In genomic region chr5:178205010-178205748, GRCh38 we compare ENCODE assay signal across 1 cellular context.
A peak's percentile ranks its signal among the peaks of the same experiment; 100 is the strongest.
TF ChIP-seq lines count a peak whose summit lies in the region.

No MANE protein-coding gene starts in this region.

TF ChIP-seq in HepG2, 621 proteins besides CTCF, POLR2A, EP300 and RAD21 (continues in another document):
- TF ChIP-seq KDM5B (CRISPR knock-in tag; IDR thresholded peaks at IDR 0.05; ENCODE audit: borderline replicate concordance) (no peak), ZSCAN12 (CRISPR knock-in tag; IDR thresholded peaks at IDR 0.05) (no peak), AGO2 (optimal IDR thresholded peaks at IDR 0.05; ENCODE audit: low read depth, low read length) (peak; percentile 83), SP5 (CRISPR knock-in tag; IDR thresholded peaks at IDR 0.05; ENCODE audit: borderline replicate concordance, low read depth) (peak; percentile 28; the same call in 1 of the 2 replicates), TP53 (CRISPR knock-in tag; conservative IDR thresholded peaks at IDR 0.05) (no peak), CAMTA2 (CRISPR knock-in tag; IDR thresholded peaks at IDR 0.05; ENCODE audit: borderline replicate concordance) (0 out of 2 replicates have a peak, but pooled peaks have one; percentile 49), ZFP37 (CRISPR knock-in tag; IDR thresholded peaks at IDR 0.05; ENCODE audit: borderline replicate concordance) (0 out of 2 replicates have a peak, but pooled peaks have one; percentile 24), FOXC1 (CRISPR knock-in tag; IDR thresholded peaks at IDR 0.05; ENCODE audit: borderline replicate concordance) (no peak), ETV5 (CRISPR knock-in tag; IDR thresholded peaks at IDR 0.05; ENCODE audit: borderline replicate concordance) (no peak), HNF4G (IDR thresholded peaks at IDR 0.05; ENCODE audit: borderline replicate concordance, low read depth, low read length) (no peak), HNF4G (CRISPR knock-in tag; IDR thresholded peaks at IDR 0.05; ENCODE audit: borderline replicate concordance, low read depth) (no peak), ZNF143 (CRISPR knock-in tag; IDR thresholded peaks at IDR 0.05) (no peak), AKAP8 (CRISPR knock-in tag; IDR thresholded peaks at IDR 0.05) (peak; percentile 64; the same call in 1 of the 2 replicates), ZNF441 (CRISPR knock-in tag; IDR thresholded peaks at IDR 0.05; ENCODE audit: borderline replicate concordance) (peak; percentile 61), NBN (conservative IDR thresholded peaks at IDR 0.05) (no peak), HNRNPLL (IDR thresholded peaks at IDR 0.05; ENCODE audit: low read depth, low read length, poor library complexity, severe bottlenecking) (peak; percentile 41), MAZ (IDR thresholded peaks at IDR 0.05; ENCODE audit: borderline replicate concordance, low read depth, low read length) (peak; percentile 51; the same call in 1 of the 2 replicates), MAZ (CRISPR knock-in tag; IDR thresholded peaks at IDR 0.05; ENCODE audit: low read depth) (no peak), SYNCRIP (IDR thresholded peaks at IDR 0.05; ENCODE audit: insufficient read depth, low read depth, low read length) (no peak), ZNF530 (CRISPR knock-in tag; IDR thresholded peaks at IDR 0.05; ENCODE audit: low read depth) (no peak), ARHGAP35 (CRISPR knock-in tag; IDR thresholded peaks at IDR 0.05; ENCODE audit: borderline replicate concordance) (no peak), ZC3H13 (CRISPR knock-in tag; IDR thresholded peaks at IDR 0.05) (peak; percentile 60; the same call in 1 of the 2 replicates), FOXK2 (IDR thresholded peaks at IDR 0.05) (no peak), ZEB1 (IDR thresholded peaks at IDR 0.05; ENCODE audit: insufficient replicate concordance, low read depth) (no peak), NFKB2 (CRISPR knock-in tag; IDR thresholded peaks at IDR 0.05; ENCODE audit: borderline replicate concordance) (no peak), BHLHE40 (IDR thresholded peaks at IDR 0.05; ENCODE audit: low read length) (no peak), ZNF281 (CRISPR knock-in tag; IDR thresholded peaks at IDR 0.05; ENCODE audit: borderline replicate concordance) (peak; percentile 55), RERE (CRISPR knock-in tag; IDR thresholded peaks at IDR 0.05; ENCODE audit: low read depth) (no peak), NRL (CRISPR knock-in tag; IDR thresholded peaks at IDR 0.05; ENCODE audit: borderline replicate concordance) (no peak), MED13 (CRISPR knock-in tag; IDR thresholded peaks at IDR 0.05) (no peak), ZNF296 (CRISPR knock-in tag; conservative IDR thresholded peaks at IDR 0.05) (no peak), ZNF44 (CRISPR knock-in tag; IDR thresholded peaks at IDR 0.05) (no peak), ADNP (CRISPR knock-in tag; IDR thresholded peaks at IDR 0.05) (no peak), SIN3A (IDR thresholded peaks at IDR 0.05; ENCODE audit: borderline replicate concordance, low read depth, low read length) (peak; percentile 75; the same call in 1 of the 2 replicates), RBAK (CRISPR knock-in tag; IDR thresholded peaks at IDR 0.05) (no peak), KDM5A (IDR thresholded peaks at IDR 0.05; ENCODE audit: borderline replicate concordance, low read length) (peak; percentile 22; the same call in 1 of the 2 replicates), KDM2A (CRISPR knock-in tag; IDR thresholded peaks at IDR 0.05; ENCODE audit: borderline replicate concordance, low read depth) (peak; percentile 90), KAT7 (CRISPR knock-in tag; IDR thresholded peaks at IDR 0.05; ENCODE audit: borderline replicate concordance) (no peak)
- TF ChIP-seq, protein P1, sequence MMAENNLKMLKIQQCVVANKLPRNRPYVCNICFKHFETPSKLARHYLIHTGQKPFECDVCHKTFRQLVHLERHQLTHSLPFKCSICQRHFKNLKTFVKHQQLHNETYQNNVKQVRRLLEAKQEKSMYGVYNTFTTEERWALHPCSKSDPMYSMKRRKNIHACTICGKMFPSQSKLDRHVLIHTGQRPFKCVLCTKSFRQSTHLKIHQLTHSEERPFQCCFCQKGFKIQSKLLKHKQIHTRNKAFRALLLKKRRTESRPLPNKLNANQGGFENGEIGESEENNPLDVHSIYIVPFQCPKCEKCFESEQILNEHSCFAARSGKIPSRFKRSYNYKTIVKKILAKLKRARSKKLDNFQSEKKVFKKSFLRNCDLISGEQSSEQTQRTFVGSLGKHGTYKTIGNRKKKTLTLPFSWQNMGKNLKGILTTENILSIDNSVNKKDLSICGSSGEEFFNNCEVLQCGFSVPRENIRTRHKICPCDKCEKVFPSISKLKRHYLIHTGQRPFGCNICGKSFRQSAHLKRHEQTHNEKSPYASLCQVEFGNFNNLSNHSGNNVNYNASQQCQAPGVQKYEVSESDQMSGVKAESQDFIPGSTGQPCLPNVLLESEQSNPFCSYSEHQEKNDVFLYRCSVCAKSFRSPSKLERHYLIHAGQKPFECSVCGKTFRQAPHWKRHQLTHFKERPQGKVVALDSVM (CRISPR knock-in tag; IDR thresholded peaks at IDR 0.05) = peak; percentile 22; the same call in 1 of the 2 replicates
- TF ChIP-seq, protein P2, sequence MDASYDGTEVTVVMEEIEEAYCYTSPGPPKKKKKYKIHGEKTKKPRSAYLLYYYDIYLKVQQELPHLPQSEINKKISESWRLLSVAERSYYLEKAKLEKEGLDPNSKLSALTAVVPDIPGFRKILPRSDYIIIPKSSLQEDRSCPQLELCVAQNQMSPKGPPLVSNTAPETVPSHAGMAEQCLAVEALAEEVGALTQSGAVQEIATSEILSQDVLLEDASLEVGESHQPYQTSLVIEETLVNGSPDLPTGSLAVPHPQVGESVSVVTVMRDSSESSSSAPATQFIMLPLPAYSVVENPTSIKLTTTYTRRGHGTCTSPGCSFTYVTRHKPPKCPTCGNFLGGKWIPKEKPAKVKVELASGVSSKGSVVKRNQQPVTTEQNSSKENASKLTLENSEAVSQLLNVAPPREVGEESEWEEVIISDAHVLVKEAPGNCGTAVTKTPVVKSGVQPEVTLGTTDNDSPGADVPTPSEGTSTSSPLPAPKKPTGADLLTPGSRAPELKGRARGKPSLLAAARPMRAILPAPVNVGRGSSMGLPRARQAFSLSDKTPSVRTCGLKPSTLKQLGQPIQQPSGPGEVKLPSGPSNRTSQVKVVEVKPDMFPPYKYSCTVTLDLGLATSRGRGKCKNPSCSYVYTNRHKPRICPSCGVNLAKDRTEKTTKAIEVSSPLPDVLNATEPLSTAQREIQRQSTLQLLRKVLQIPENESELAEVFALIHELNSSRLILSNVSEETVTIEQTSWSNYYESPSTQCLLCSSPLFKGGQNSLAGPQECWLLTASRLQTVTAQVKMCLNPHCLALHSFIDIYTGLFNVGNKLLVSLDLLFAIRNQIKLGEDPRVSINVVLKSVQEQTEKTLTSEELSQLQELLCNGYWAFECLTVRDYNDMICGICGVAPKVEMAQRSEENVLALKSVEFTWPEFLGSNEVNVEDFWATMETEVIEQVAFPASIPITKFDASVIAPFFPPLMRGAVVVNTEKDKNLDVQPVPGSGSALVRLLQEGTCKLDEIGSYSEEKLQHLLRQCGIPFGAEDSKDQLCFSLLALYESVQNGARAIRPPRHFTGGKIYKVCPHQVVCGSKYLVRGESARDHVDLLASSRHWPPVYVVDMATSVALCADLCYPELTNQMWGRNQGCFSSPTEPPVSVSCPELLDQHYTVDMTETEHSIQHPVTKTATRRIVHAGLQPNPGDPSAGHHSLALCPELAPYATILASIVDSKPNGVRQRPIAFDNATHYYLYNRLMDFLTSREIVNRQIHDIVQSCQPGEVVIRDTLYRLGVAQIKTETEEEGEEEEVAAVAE (CRISPR knock-in tag; IDR thresholded peaks at IDR 0.05; ENCODE audit: borderline replicate concordance) = peak; percentile 89
- TF ChIP-seq, protein P3, sequence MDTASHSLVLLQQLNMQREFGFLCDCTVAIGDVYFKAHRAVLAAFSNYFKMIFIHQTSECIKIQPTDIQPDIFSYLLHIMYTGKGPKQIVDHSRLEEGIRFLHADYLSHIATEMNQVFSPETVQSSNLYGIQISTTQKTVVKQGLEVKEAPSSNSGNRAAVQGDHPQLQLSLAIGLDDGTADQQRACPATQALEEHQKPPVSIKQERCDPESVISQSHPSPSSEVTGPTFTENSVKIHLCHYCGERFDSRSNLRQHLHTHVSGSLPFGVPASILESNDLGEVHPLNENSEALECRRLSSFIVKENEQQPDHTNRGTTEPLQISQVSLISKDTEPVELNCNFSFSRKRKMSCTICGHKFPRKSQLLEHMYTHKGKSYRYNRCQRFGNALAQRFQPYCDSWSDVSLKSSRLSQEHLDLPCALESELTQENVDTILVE (CRISPR knock-in tag; IDR thresholded peaks at IDR 0.05) = no peak
- TF ChIP-seq, protein P4, sequence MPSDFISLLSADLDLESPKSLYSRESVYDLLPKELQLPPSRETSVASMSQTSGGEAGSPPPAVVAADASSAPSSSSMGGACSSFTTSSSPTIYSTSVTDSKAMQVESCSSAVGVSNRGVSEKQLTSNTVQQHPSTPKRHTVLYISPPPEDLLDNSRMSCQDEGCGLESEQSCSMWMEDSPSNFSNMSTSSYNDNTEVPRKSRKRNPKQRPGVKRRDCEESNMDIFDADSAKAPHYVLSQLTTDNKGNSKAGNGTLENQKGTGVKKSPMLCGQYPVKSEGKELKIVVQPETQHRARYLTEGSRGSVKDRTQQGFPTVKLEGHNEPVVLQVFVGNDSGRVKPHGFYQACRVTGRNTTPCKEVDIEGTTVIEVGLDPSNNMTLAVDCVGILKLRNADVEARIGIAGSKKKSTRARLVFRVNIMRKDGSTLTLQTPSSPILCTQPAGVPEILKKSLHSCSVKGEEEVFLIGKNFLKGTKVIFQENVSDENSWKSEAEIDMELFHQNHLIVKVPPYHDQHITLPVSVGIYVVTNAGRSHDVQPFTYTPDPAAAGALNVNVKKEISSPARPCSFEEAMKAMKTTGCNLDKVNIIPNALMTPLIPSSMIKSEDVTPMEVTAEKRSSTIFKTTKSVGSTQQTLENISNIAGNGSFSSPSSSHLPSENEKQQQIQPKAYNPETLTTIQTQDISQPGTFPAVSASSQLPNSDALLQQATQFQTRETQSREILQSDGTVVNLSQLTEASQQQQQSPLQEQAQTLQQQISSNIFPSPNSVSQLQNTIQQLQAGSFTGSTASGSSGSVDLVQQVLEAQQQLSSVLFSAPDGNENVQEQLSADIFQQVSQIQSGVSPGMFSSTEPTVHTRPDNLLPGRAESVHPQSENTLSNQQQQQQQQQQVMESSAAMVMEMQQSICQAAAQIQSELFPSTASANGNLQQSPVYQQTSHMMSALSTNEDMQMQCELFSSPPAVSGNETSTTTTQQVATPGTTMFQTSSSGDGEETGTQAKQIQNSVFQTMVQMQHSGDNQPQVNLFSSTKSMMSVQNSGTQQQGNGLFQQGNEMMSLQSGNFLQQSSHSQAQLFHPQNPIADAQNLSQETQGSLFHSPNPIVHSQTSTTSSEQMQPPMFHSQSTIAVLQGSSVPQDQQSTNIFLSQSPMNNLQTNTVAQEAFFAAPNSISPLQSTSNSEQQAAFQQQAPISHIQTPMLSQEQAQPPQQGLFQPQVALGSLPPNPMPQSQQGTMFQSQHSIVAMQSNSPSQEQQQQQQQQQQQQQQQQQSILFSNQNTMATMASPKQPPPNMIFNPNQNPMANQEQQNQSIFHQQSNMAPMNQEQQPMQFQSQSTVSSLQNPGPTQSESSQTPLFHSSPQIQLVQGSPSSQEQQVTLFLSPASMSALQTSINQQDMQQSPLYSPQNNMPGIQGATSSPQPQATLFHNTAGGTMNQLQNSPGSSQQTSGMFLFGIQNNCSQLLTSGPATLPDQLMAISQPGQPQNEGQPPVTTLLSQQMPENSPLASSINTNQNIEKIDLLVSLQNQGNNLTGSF (CRISPR knock-in tag; IDR thresholded peaks at IDR 0.05) = no peak
